In the genomic region with DNA sequence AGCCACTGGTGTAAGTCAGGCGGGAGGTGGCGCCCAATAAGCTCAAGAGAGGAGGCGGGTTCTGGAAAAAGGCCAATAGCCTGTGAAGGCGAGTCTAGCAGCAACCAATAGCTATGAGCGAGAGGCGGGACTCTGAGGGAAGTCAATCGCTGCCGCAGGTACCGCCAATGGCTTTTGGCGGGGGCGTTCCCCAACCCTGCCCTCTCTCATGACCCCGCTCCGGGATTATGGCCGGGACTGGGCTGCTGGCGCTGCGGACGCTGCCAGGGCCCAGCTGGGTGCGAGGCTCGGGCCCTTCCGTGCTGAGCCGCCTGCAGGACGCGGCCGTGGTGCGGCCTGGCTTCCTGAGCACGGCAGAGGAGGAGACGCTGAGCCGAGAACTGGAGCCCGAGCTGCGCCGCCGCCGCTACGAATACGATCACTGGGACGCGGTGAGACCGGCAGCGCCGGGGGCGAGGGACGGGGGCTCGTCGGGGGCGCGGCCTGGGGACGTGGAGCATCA, we compare ENCODE assay signal across 8 cellular contexts. TPM values are rescaled to one million over a fixed set of nuclear protein-coding genes. Genes with fewer than 3 reads are reported as not detected.
A peak's percentile ranks its signal among the peaks of the same experiment; 100 is the strongest.
DNase-seq lines count a peak whose midpoint lies in the region; ATAC-seq, FAIRE-seq and TF ChIP-seq lines count a peak whose summit lies in the region.

A gene with protein sequence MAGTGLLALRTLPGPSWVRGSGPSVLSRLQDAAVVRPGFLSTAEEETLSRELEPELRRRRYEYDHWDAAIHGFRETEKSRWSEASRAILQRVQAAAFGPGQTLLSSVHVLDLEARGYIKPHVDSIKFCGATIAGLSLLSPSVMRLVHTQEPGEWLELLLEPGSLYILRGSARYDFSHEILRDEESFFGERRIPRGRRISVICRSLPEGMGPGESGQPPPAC (plus strand): TSS at position 201 of the 502 bp plus-strand sequence. CDS start 27 bp downstream, at position 228.

- peak within 1 kb of the TSS; percentile 92 for H2AK5ac ChIP-seq in neuronal stem cell (ENCODE audit: low read depth, low read length)

- H3K23ac ChIP-seq in neuronal stem cell (ENCODE audit: low read depth, low read length, poor library complexity) = peak within 1 kb of the TSS; percentile 99

- no peaks in the 10 kb centered on the region for H3K9me3 ChIP-seq in gastroesophageal sphincter
- H3K9me3 ChIP-seq in neuronal stem cell (replicated peaks in 1 of 2; ENCODE audit: control insufficient read depth in 2 of 2, insufficient read depth in 1 of 2, low read depth in 1 of 2, low read length in 2 of 2) = no peaks in the 10 kb centered on the region
- H3K9me3 ChIP-seq in subcutaneous abdominal adipose tissue (ENCODE audit: control insufficient read depth in 5 of 5, low read length in 5 of 5) = no peaks in the 10 kb centered on the region

- POLR2A ChIA-PET in HEK293T (lab: Yijun Ruan, JAX) = interaction anchor here (0.6 to 3.4 kb wide), 17 partner anchors 8 to 372 kb away, joined by 3 to 50 read pairs (median 3); partner anchors contain the start of genes CLPP, GTF2F1, KHSRP and SLC25A23

- H3K27me3 ChIP-seq in gastroesophageal sphincter (no peaks in the 10 kb centered on the region), neuronal stem cell (ENCODE audit: control insufficient read depth in 3 of 3, insufficient read depth in 3 of 3, low read depth in 1 of 3, low read length in 3 of 3) (no peaks in the 10 kb centered on the region), subcutaneous abdominal adipose tissue (ENCODE audit: control insufficient read depth in 5 of 5, insufficient read depth in 4 of 5, low read length in 5 of 5) (no peaks in the 10 kb centered on the region)

- CTCF ChIA-PET in HEK293T (lab: Yijun Ruan, JAX) = interaction anchor here (0.5 to 0.6 kb wide), 2 partner anchors 247 to 579 kb away, joined by 3 to 6 read pairs; no protein-coding TSS in a partner anchor

- peak within 1 kb of the TSS; percentile 69 for H3K4me2 ChIP-seq in neuronal stem cell (ENCODE audit: insufficient read depth, low read length, poor library complexity, severe bottlenecking)

- H3K4me1 ChIP-seq in gastroesophageal sphincter (peaks cover 0 to 47% (median 12%) of the 10 kb centered on the region in 3 donors), neuronal stem cell (ENCODE audit: control insufficient read depth in 2 of 2, insufficient read depth in 1 of 2, low read depth in 1 of 2, low read length in 2 of 2) (peaks cover 8% of the 10 kb centered on the region in 2 donors), subcutaneous abdominal adipose tissue (ENCODE audit: control insufficient read depth in 5 of 5, insufficient read depth in 5 of 5, low read length in 5 of 5) (peaks cover 0 to 20% (median 15%) of the 10 kb centered on the region in 5 donors)

- peak within 1 kb of the TSS; percentile 8 for H3K14ac ChIP-seq in neuronal stem cell (ENCODE audit: low read length)

- no peak within 1 kb of the TSS for H2BK12ac ChIP-seq in neuronal stem cell (ENCODE audit: low read length)

- peak; percentile 93 for ATAC-seq in gastroesophageal sphincter

- peak within 1 kb of the TSS; percentile 89 for H2BK15ac ChIP-seq in neuronal stem cell (ENCODE audit: low read length)

- H3K36me3 ChIP-seq in gastroesophageal sphincter (peaks cover 0 to 39% of the 10 kb centered on the region in 2 donors), neuronal stem cell (replicated peaks in 1 of 2; ENCODE audit: control insufficient read depth in 2 of 2, insufficient read depth in 2 of 2, low read length in 2 of 2) (peaks cover 22 to 26% of the 10 kb centered on the region in 2 donors), subcutaneous abdominal adipose tissue (ENCODE audit: control insufficient read depth in 5 of 5, insufficient read depth in 5 of 5, low read length in 5 of 5) (peaks cover 0 to 25% (median 20%) of the 10 kb centered on the region in 5 donors)

- H3K27ac ChIP-seq in gastroesophageal sphincter (peak within 1 kb of the TSS; percentile 90 to 100 (median 96)), neuronal stem cell (replicated peaks; ENCODE audit: low read length) (peak within 1 kb of the TSS; percentile 99), subcutaneous abdominal adipose tissue (ENCODE audit: low read depth, low read length) (peak within 1 kb of the TSS; percentile 90)

- no peak for TF ChIP-seq EP300 in gastroesophageal sphincter (IDR thresholded peaks at IDR 0.05)

- peak within 1 kb of the TSS; percentile 53 to 92 for H3K4me3 ChIP-seq in gastroesophageal sphincter
- H3K4me3 ChIP-seq in neuronal stem cell (ENCODE audit: low read length in 2 of 2) = peak within 1 kb of the TSS; percentile 76 to 96
- peak within 1 kb of the TSS; percentile 80 to 96 (median 83) for H3K4me3 ChIP-seq in subcutaneous abdominal adipose tissue (ENCODE audit: low read depth in 1 of 5, low read length in 5 of 5)

- TF ChIP-seq POLR2A in gastroesophageal sphincter (IDR thresholded peaks at IDR 0.05) = peak; percentile 44 to 57

- peak within 1 kb of the TSS; percentile 99 for H3K18ac ChIP-seq in neuronal stem cell (ENCODE audit: low read length)

- FAIRE-seq in G401.6 (lab: Jason Lieb, UNC) = peak; percentile 99

- H3K79me1 ChIP-seq in neuronal stem cell (ENCODE audit: low read depth, low read length) = peaks cover 14% of the 10 kb centered on the region

- no peak within 1 kb of the TSS for H2BK120ac ChIP-seq in neuronal stem cell (ENCODE audit: low read depth, low read length)

- peak within 1 kb of the TSS; percentile 97 for H2AFZ ChIP-seq in neuronal stem cell (ENCODE audit: low read length)

- WGBS in gastroesophageal sphincter (ENCODE audit: low coverage in 1 of 2), 2 donors = no CpG with 5 or more reads among the region's 47 CpGs
- no CpG with 5 or more reads among the region's 47 CpGs for WGBS in neuronal stem cell (ENCODE audit: extremely low coverage in 2 of 2, insufficient read length in 2 of 2, insufficient replicate concordance in 1 of 2), 2 donors

- peak within 1 kb of the TSS; percentile 100 for H2BK5ac ChIP-seq in neuronal stem cell (ENCODE audit: low read length)

- DNase-seq in HEK293T (ENCODE audit: extremely low spot score) (peak; percentile 92), MV-4-11 (lab: John Stamatoyannopoulos, UW) (peak; percentile 100), SK-N-DZ (ENCODE audit: low spot score) (peak; percentile 99), neuronal stem cell (ENCODE audit: low spot score) (peak; percentile 98)
- DNase-seq in activated naive CD4-positive, alpha-beta T cell treated with anti-CD3 and anti-CD28 coated beads, Interleukin-2, amount 50 U/mL, for 16 hours = peak; percentile 97

- H4K8ac ChIP-seq in neuronal stem cell (ENCODE audit: low read depth, low read length) = peak within 1 kb of the TSS; percentile 72

- peak within 1 kb of the TSS; percentile 99 for H3K9ac ChIP-seq in neuronal stem cell (ENCODE audit: low read depth, low read length, poor library complexity)
- peak within 1 kb of the TSS in 4 of 5 donors; percentile 70 to 78 (median 74) for H3K9ac ChIP-seq in subcutaneous abdominal adipose tissue (ENCODE audit: low read length in 5 of 5)

- no peak within 1 kb of the TSS for H4K91ac ChIP-seq in neuronal stem cell (ENCODE audit: low read depth, low read length, poor library complexity)

- TF ChIP-seq CTCF in gastroesophageal sphincter (IDR thresholded peaks at IDR 0.05) = no peak

- H3K4ac ChIP-seq in neuronal stem cell (ENCODE audit: low read length) = peak within 1 kb of the TSS; percentile 97

TF ChIP-seq in HEK293T, 16 proteins besides CTCF, POLR2A, EP300 and RAD21:
- TF ChIP-seq CTBP1 (IDR thresholded peaks at IDR 0.05; ENCODE audit: borderline replicate concordance) = no peak
- 0 out of 2 replicates have a peak, but pooled peaks have one; percentile 64 for TF ChIP-seq SP1 (IDR thresholded peaks at IDR 0.05)
- TF ChIP-seq LEF1 (IDR thresholded peaks at IDR 0.05; ENCODE audit: borderline replicate concordance) = peak; percentile 90; the same call in 1 of the 2 replicates
- TF ChIP-seq, protein P1, sequence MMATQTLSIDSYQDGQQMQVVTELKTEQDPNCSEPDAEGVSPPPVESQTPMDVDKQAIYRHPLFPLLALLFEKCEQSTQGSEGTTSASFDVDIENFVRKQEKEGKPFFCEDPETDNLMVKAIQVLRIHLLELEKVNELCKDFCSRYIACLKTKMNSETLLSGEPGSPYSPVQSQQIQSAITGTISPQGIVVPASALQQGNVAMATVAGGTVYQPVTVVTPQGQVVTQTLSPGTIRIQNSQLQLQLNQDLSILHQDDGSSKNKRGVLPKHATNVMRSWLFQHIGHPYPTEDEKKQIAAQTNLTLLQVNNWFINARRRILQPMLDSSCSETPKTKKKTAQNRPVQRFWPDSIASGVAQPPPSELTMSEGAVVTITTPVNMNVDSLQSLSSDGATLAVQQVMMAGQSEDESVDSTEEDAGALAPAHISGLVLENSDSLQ (IDR thresholded peaks at IDR 0.05) = peak; percentile 100

RNA-seq across cellular contexts. Expression of the gene that starts here (rescaled TPM):
- polyA plus RNA-seq in SK-N-DZ (2014; cell fraction: cytosol; rRNA removed) = 40.8 and 48.0 TPM in 2 replicates
- 36.4 and 49.5 TPM in 2 replicates for polyA plus RNA-seq in SK-N-DZ (2014; cell fraction: nucleus; rRNA removed)
- 10 to 100 TPM; 41.9 to 75.1 (median 45.7) TPM for total RNA-seq in gastroesophageal sphincter
- 79.0 TPM for polyA plus RNA-seq in neuronal stem cell (2013, experiment 1 of 2)
- 74.8 TPM for polyA plus RNA-seq in neuronal stem cell (2013, experiment 2 of 2)

Comparison
In these comparisons a context has a peak if more than half of its experiments do, and no peak if none do; other contexts are left out.
1. Peak in every context shown above with its lines: DNase-seq, ATAC-seq, H3K4me3 ChIP-seq and H3K27ac ChIP-seq.